Comparison of ENCODE assay signal across 8 cellular contexts in the genomic region with DNA sequence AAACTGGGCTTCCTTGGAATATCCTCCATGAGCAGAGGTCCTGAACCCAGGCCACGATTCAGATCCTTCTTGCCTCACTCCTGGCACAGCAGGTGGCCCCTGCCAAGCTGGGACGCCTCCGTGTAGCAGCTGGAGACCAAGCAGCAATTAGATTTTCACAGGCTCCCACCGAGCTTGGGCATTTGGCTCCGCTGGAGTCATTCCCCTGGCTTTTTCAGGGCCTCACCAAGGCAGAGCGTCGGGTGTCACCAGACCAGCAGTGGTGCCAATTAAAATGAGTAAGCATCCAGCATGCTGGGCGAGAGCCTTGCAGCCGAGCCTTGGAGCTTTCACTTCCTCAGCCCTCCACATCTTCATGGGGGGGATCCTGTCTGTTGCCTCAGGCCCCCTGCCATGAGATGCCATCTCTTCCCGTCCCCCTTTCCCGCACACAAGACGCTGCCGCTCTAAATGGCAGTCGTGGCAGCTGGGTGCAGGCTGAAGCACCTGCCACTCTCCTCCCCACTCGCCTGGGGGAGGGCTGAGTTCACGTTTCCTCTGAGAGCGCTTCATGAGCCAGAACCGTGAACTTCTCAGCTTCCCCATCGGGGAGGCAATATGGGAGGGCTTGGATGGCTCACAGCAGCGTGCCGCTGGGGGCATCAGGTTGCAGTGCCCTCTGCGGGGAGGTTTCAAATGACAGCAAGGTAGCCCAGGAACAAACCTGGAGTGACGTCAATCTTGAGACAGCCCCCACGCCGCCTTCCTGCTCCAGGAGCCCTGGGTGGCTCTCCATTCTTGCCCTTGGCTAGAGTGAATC.
A peak's percentile ranks its signal among the peaks of the same experiment; 100 is the strongest.
DNase-seq lines count a peak whose midpoint lies in the region; ATAC-seq and TF ChIP-seq lines count a peak whose summit lies in the region.

No MANE protein-coding gene starts in this region.

- no peaks in the 10 kb centered on the region for H4K20me1 ChIP-seq in OCI-LY1 (ENCODE audit: insufficient read depth, low read length)

- peak overlapping the region; percentile 93 for H3K27ac ChIP-seq in OCI-LY1 (ENCODE audit: low read depth, low read length, poor library complexity, severe bottlenecking)

- 0 out of 2 replicates have a peak, but pooled peaks cover 6% of the 10 kb centered on the region for H3K79me2 ChIP-seq in OCI-LY1 (ENCODE audit: insufficient read depth, low read length)

- peak overlapping the region; percentile 18 for H3K4me3 ChIP-seq in OCI-LY1 (ENCODE audit: low read depth, low read length, poor library complexity, severe bottlenecking)

- H3K27me3 ChIP-seq in OCI-LY1 (ENCODE audit: insufficient read depth, low read length) = no peaks in the 10 kb centered on the region

- peak; percentile 54 for DNase-seq in ACHN
- DNase-seq in GM19240 (ENCODE audit: insufficient read length, low spot score) = peak; percentile 48
- DNase-seq in activated naive CD4-positive, alpha-beta T cell (lab: John Stamatoyannopoulos, UW) = peak; percentile 16 to 69 (median 34)
- DNase-seq in iPS-NIHi11 (ENCODE audit: low spot score) = peak; percentile 84
- DNase-seq in stimulated activated CD4-positive, alpha-beta T cell treated with anti-CD3 and anti-CD28 coated beads, Interleukin-2, amount 100 ng/mL, for 24 hours = peak; percentile 59 to 61
- no peak for DNase-seq in NK-92 treated with Interleukin-12 subunit alpha and Interleukin-12 subunit beta, amount 100 ng/mL, for 24 hours (lab: John Stamatoyannopoulos, UW)

- TF ChIP-seq CTCF in OCI-LY1 (IDR thresholded peaks at IDR 0.05; ENCODE audit: low read length) = peak; percentile 74

- no peak overlapping the region for H2AFZ ChIP-seq in OCI-LY1 (ENCODE audit: low read length)

- 0 out of 2 replicates have a peak, but pooled peaks cover 4% of the 10 kb centered on the region for H3F3A ChIP-seq in OCI-LY1 (ENCODE audit: insufficient read depth, low read length)

- in situ Hi-C loops in ACHN (cut with HindIII; ENCODE audit: low pct_ligation_motif_present, low pct_unique_long_range_greater_than_20kb, low sequenced_read_pairs) = no loop called here

- peak; percentile 47 for ATAC-seq in HG03457 (IDR thresholded peaks at IDR 0.05; ENCODE audit: unreplicated experiment)

- no peaks in the 10 kb centered on the region for H3K9me3 ChIP-seq in OCI-LY1 (ENCODE audit: low read length)

- H3K36me3 ChIP-seq in OCI-LY1 (ENCODE audit: insufficient read depth, low read length) = peaks cover 97% of the 10 kb centered on the region

- H3K4me1 ChIP-seq in OCI-LY1 (ENCODE audit: insufficient read depth, low read length, severe bottlenecking) = peaks cover 70% of the 10 kb centered on the region

- no peaks in the 10 kb centered on the region for H3K9me2 ChIP-seq in OCI-LY1 (ENCODE audit: low read depth, low read length)

- H3K4me2 ChIP-seq in OCI-LY1 (ENCODE audit: low read length) = peak overlapping the region; percentile 51

- H3K9ac ChIP-seq in OCI-LY1 (ENCODE audit: low read length) = peak overlapping the region; percentile 63
